8 cellular contexts compared by ENCODE assay signal in the genomic region with DNA sequence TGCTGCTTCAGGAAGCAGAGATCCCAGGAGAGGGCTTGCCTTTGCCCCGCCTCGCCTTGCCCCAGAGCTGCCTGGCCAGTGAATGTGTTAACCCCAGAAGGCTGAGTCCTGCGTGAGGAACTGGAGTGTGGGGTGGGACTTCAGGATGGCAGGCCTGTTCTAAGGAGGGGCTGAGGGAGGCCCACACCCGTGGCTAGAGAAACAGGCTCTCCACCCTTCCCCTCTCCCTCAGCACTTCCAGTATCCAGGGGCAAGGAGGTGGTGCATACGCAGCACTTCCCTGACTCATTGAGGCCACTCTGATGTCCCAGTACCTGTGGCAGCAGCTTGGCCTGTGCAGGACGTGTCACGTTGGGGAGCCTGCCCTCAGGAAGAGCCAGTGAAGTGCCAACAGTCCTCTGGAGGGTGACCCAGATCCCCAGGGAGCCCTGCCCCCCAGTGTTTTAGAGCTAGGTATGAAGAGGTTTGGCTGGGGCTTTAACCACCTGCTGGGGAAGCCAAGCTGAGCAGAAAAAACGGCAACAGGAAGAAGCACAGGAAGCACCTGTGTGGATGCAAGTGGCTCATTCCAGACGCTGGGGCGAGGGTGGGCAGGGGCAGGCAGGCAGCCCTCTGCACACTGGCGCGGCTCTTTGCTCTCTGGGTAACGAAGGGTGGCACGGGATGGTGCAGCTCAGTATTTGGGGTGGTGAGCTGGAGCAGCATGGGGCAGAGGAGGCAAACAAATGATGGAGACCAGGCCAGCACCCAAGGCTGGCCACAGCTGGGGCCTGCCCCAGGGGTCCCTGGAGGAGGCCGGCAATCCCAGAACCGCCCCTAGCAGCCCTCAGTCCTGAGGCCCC. TPM values are rescaled to one million over a fixed set of nuclear protein-coding genes. Genes with fewer than 3 reads are reported as not detected.
DNase-seq lines count a peak whose midpoint lies in the region; ATAC-seq and TF ChIP-seq lines count a peak whose summit lies in the region.

No MANE protein-coding gene starts in this region.

- no peak for TF ChIP-seq CTCF in GM12865 (IDR thresholded peaks at IDR 0.05; ENCODE audit: insufficient read depth, low read depth, low read length, missing control alignments)

- DNase-seq in GM12865 (ENCODE audit: low read depth) (peak; percentile 84), ureter (ENCODE audit: low spot score) (no peak), occipital lobe (lab: John Stamatoyannopoulos, UW) (no peak), retina (no peak)
- DNase-seq in activated naive CD4-positive, alpha-beta T cell treated with anti-CD3 and anti-CD28 coated beads for 36 hours = peak; percentile 65
- DNase-seq in naive thymus-derived CD8-positive, alpha-beta T cell = peak in 9 of 10 donors; percentile 35 to 82 (median 51)

- H3K36me3 Mint-ChIP-seq in activated naive CD4-positive, alpha-beta T cell treated with anti-CD3 and anti-CD28 coated beads for 36 hours (ENCODE audit: low read depth) = no peaks in the 10 kb centered on the region
- peaks cover 0 to 9% (median 0%) of the 10 kb centered on the region in 3 donors for H3K36me3 Mint-ChIP-seq in naive thymus-derived CD8-positive, alpha-beta T cell

- CTCF ChIA-PET in activated naive CD4-positive, alpha-beta T cell treated with anti-CD3 and anti-CD28 coated beads for 36 hours (lab: Charles Lee) = interaction anchor here (0.5 to 6.0 kb wide), 43 partner anchors 11 to 296 kb away, joined by 3 to 168 read pairs (median 4); a partner anchor contains a TSS

- H3K4me3 Mint-ChIP-seq in activated naive CD4-positive, alpha-beta T cell treated with anti-CD3 and anti-CD28 coated beads for 36 hours = peak overlapping the region; percentile 14
- H3K4me3 Mint-ChIP-seq in naive thymus-derived CD8-positive, alpha-beta T cell = peak overlapping the region; percentile 70 to 90 (median 84)

- peak overlapping the region; percentile 1; the same call in 1 of the 2 replicates for H3K4me3 ChIP-seq in GM12865 (ENCODE audit: low read depth, low read length)

- intact Hi-C loops in activated naive CD4-positive, alpha-beta T cell treated with anti-CD3 and anti-CD28 coated beads for 36 hours (cut with micrococcal nuclease) = loop anchor here (1.0 kb wide), 3 partner anchors 15 to 121 kb away; a partner anchor contains a TSS

- ATAC-seq in HG03135 (IDR thresholded peaks at IDR 0.05; ENCODE audit: unreplicated experiment) (peak; percentile 47), GM21381 (IDR thresholded peaks at IDR 0.05; ENCODE audit: unreplicated experiment) (no peak)
- peak; percentile 74 to 77 for ATAC-seq in naive thymus-derived CD8-positive, alpha-beta T cell

- no peaks in the 10 kb centered on the region for H3K27me3 Mint-ChIP-seq in activated naive CD4-positive, alpha-beta T cell treated with anti-CD3 and anti-CD28 coated beads for 36 hours (ENCODE audit: low read depth)
- no peaks in the 10 kb centered on the region for H3K27me3 Mint-ChIP-seq in naive thymus-derived CD8-positive, alpha-beta T cell

- H3K27ac Mint-ChIP-seq in activated naive CD4-positive, alpha-beta T cell treated with anti-CD3 and anti-CD28 coated beads for 36 hours = peak overlapping the region; percentile 91
- peak overlapping the region; percentile 94 to 99 (median 96) for H3K27ac Mint-ChIP-seq in naive thymus-derived CD8-positive, alpha-beta T cell

- POLR2A ChIA-PET in naive thymus-derived CD8-positive, alpha-beta T cell (lab: Charles Lee) = interaction anchor here (0.6 to 14.2 kb wide), 21 partner anchors 11 to 537 kb away, joined by 3 to 485 read pairs (median 4); a partner anchor contains a TSS

- no peaks in the 10 kb centered on the region for H3K9me3 Mint-ChIP-seq in activated naive CD4-positive, alpha-beta T cell treated with anti-CD3 and anti-CD28 coated beads for 36 hours
- H3K9me3 Mint-ChIP-seq in naive thymus-derived CD8-positive, alpha-beta T cell = no peaks in the 10 kb centered on the region

- peaks cover 36% of the 10 kb centered on the region for H3K4me1 Mint-ChIP-seq in activated naive CD4-positive, alpha-beta T cell treated with anti-CD3 and anti-CD28 coated beads for 36 hours (ENCODE audit: low read depth)
- H3K4me1 Mint-ChIP-seq in naive thymus-derived CD8-positive, alpha-beta T cell = peaks cover 36 to 71% (median 61%) of the 10 kb centered on the region in 4 donors

RNA-seq across cellular contexts. Expression of a gene that starts 14.7 kb away (rescaled TPM):
- 10 to 100 TPM; 51.2 to 52.3 TPM for total RNA-seq in activated naive CD4-positive, alpha-beta T cell treated with anti-CD3 and anti-CD28 coated beads for 36 hours
- total RNA-seq in naive thymus-derived CD8-positive, alpha-beta T cell = 10 to 100 TPM; 67.5 to 67.6 TPM
- 10 to 100 TPM; 37.1 to 61.1 (median 51.9) TPM for polyA plus RNA-seq in naive thymus-derived CD8-positive, alpha-beta T cell
- 54.6 TPM for total RNA-seq in ureter
- 54.0 TPM for total RNA-seq in occipital lobe

RNA-seq across cellular contexts. Expression of a gene that starts 19.0 kb away (rescaled TPM):
- total RNA-seq in activated naive CD4-positive, alpha-beta T cell treated with anti-CD3 and anti-CD28 coated beads for 36 hours = 10 to 100 TPM; 34.2 to 41.9 TPM
- 10 to 100 TPM; 50.1 to 57.2 TPM for total RNA-seq in naive thymus-derived CD8-positive, alpha-beta T cell
- 1 to 10 TPM; 1.5 to 3.0 (median 2.3) TPM for polyA plus RNA-seq in naive thymus-derived CD8-positive, alpha-beta T cell
- total RNA-seq in ureter (57.6 TPM), occipital lobe (26.2 TPM)

Comparison
In these comparisons a context has a peak if more than half of its experiments do, and no peak if none do; other contexts are left out.
1. DNase-seq: peak in GM12865 (single experiment), activated naive CD4-positive, alpha-beta T cell treated with anti-CD3 and anti-CD28 coated beads for 36 hours (single experiment) and naive thymus-derived CD8-positive, alpha-beta T cell (9 of 10); none in ureter (single experiment), occipital lobe (single experiment) and retina (single experiment).